26 cellular contexts compared by ENCODE assay signal in the genomic region with DNA sequence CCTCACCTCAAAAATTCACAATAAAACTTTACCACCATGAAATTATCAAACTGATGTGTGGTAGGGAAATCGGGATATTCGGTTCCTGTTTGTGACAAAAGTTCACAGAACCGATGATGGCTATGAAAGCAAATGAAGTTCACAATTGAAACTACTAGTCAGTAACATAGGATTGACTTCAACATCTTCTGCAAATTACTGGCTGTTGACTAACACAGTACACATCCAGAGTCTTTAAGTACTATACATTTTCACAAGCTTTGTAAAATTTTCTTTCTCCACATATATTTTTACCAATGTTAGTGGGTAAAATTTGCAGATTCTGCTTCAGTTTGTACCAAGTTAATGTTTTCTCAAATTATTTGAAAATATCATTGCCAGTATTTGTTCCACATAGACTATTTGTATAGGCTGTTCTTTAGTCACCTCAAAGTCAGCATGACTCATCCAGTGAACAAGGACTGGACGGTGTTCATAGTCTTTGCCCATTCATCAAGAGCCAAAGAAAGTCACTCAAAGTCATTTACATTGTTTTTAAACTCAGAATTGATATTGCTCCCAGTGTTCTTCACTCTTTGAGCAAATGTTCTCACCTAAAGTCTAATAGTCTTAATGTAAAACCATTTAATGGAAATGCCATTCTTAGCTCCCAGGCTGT.
A peak's percentile ranks its signal among the peaks of the same experiment; 100 is the strongest.
DNase-seq lines count a peak whose midpoint lies in the region; ATAC-seq and TF ChIP-seq lines count a peak whose summit lies in the region.
"Had no signal": no experiment of that assay in that cellular context is flagged by ENCODE, and none has a peak within 500 bp of the region (broad histone marks: within the 10 kb centered on the region; RNA-seq: fewer than 3 reads in every experiment).

No MANE protein-coding gene starts in this region.

- ATAC-seq in foreskin keratinocyte = peak; percentile 95
- ATAC-seq in GM21360 (IDR thresholded peaks at IDR 0.05; ENCODE audit: unreplicated experiment) = no peak
- ATAC-seq: activated naive CD8-positive, alpha-beta T cell treated with anti-CD3 and anti-CD28 coated beads, Interleukin-2, amount 50 U/mL, for 24 hours; activated T-helper 17 cell treated with anti-CD3 and anti-CD28 coated beads, Interleukin-2, amount 50 U/mL, for 72 hours; GM23338; natural killer cell treated with Interleukin-12 subunit alpha and Interleukin-12 subunit beta and Interleukin-15 and Interleukin-18, amount 100 ng/mL, for 72 hours had no signal

- DNase-seq in Caki2 (ENCODE audit: low read depth) = peak; percentile 25
- DNase-seq in LHCN-M2 (ENCODE audit: low read depth) = peak; percentile 55
- DNase-seq in brain microvascular endothelial cell = peak; percentile 35
- DNase-seq in foreskin keratinocyte = peak in 1 of 2 donors; percentile 63
- no peak for DNase-seq in CD1c-positive myeloid dendritic cell (ENCODE audit: extremely low spot score)
- no peak for DNase-seq in NK-92 treated with Interleukin-12 subunit alpha and Interleukin-12 subunit beta, amount 100 ng/mL, for 24 hours (lab: John Stamatoyannopoulos, UW)
- no peak for DNase-seq in OCI-M1 (lab: John Stamatoyannopoulos, UW)
- DNase-seq: activated CD4-positive, alpha-beta T cell treated with anti-CD3 and anti-CD28 coated beads for 48 hours; activated naive CD8-positive, alpha-beta T cell treated with anti-CD3 and anti-CD28 coated beads, Interleukin-2, amount 50 U/mL, for 24 hours; GDM1; Kasumi-1; left ventricle myocardium inferior; midbrain; NCI-H1417; NCI-H524; posterior cingulate gyrus; Right ventricle myocardium superior; small intestine; stimulated activated naive CD4-positive, alpha-beta T cell; SW 1271 had no signal

- H3K4me1 ChIP-seq in foreskin keratinocyte = no peaks in the 10 kb centered on the region
- H3K4me1 ChIP-seq: left ventricle myocardium inferior had no signal

- H3K27me3 ChIP-seq in brain microvascular endothelial cell (replicated peaks) = no peaks in the 10 kb centered on the region
- H3K27me3 ChIP-seq in foreskin keratinocyte = no peaks in the 10 kb centered on the region
- H3K27me3 ChIP-seq: cardiac muscle cell had no signal

- no peaks in the 10 kb centered on the region for H3K36me3 ChIP-seq in brain microvascular endothelial cell (replicated peaks)
- H3K36me3 ChIP-seq: cardiac muscle cell, left ventricle myocardium inferior had no signal

- in situ Hi-C loops in Caki2 (cut with HindIII; ENCODE audit: low pct_unique_long_range_greater_than_20kb, low sequenced_read_pairs) = no loop called here
- in situ Hi-C loops in brain microvascular endothelial cell (cut with HindIII; ENCODE audit: low pct_ligation_motif_present, low sequenced_read_pairs) = no loop called here

- TF ChIP-seq CTCF in brain microvascular endothelial cell (IDR thresholded peaks at IDR 0.05; ENCODE audit: low read depth, low read length, missing control alignments) = no peak
- no peak for TF ChIP-seq CTCF in foreskin keratinocyte (conservative IDR thresholded peaks at IDR 0.05)

- no peak overlapping the region for H3K4me3 ChIP-seq in brain microvascular endothelial cell (ENCODE audit: low read depth, low read length)
- H3K4me3 ChIP-seq: cardiac muscle cell, GM23338, left ventricle myocardium inferior had no signal

- no peak overlapping the region for H3K27ac ChIP-seq in brain microvascular endothelial cell
- no peak overlapping the region for H3K27ac ChIP-seq in foreskin keratinocyte
- H3K27ac ChIP-seq: C4-2B, cardiac muscle cell, left ventricle myocardium inferior had no signal

Comparison
In these comparisons a context has a peak if more than half of its experiments do, and no peak if none do; other contexts are left out.
1. DNase-seq: peak in Caki2 (single experiment), LHCN-M2 (single experiment) and brain microvascular endothelial cell (single experiment); none in CD1c-positive myeloid dendritic cell (single experiment), NK-92 treated with Interleukin-12 subunit alpha and Interleukin-12 subunit beta, amount 100 ng/mL, for 24 hours (single experiment) and OCI-M1 (single experiment).